2 cellular contexts compared by ENCODE assay signal in the genomic region with DNA sequence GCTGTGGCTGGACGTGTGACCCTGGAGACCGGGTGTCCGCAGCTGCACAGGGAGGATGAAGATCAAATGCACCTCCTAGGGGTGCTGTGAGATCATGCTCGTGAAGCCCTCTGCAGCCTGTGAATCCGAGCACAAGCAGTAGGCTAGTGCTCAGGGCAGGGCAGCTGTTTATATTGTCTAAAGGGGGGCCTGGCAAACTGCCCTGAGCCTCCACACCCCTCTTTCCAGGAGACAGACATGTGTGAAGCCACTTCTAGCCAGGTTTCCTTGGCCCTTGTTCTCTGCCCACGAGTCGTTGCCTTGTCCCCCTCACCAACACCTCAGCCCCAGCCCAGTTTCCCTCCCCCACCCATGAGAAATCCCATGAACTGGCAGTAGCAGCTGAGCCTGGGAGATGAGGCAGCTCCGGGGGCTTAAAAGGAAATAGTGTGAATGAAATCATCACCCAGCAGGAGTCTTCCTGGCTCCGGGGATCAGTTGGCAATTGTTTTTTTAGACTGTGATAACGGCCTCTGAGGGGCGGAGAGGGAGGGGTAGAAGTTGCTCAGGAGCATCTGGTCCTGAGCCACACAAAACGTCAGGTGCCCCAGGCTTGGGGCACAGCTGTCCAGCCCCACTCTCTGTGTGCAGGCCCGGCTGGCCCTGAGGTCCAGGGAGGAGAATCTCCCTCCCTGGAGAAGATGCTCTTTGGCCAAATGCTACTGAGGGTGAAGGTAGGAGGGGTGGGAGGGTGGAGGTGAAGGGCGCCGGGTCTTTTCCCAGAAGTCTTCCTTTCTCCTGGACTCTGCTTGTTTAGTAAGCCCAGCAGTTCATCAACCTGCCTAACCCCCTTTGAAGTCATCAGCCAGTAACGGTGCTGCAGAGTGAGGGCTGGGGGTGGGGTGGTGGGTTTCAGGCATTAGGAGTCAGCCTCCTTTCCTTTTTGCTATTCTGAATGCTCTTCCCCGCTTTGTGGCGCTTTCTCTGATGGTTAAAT.
TF ChIP-seq lines count a peak whose summit lies in the region.

No MANE protein-coding gene starts in this region.

TF ChIP-seq in SK-N-SH, 30 proteins besides CTCF, POLR2A, EP300 and RAD21 (continued from another document):
- TF ChIP-seq YY1 (IDR thresholded peaks at IDR 0.05; ENCODE audit: low read depth) = no peak
- no peak for TF ChIP-seq NRF1 (IDR thresholded peaks at IDR 0.05; ENCODE audit: low read depth, low read length)
- no peak for TF ChIP-seq GABPA (IDR thresholded peaks at IDR 0.05; ENCODE audit: low read depth)

TF ChIP-seq in SK-N-SH treated with all-trans-retinoic acid at 6 μM for 48 hours, 23 proteins besides CTCF, POLR2A, EP300 and RAD21:
- TF ChIP-seq, protein P1, sequence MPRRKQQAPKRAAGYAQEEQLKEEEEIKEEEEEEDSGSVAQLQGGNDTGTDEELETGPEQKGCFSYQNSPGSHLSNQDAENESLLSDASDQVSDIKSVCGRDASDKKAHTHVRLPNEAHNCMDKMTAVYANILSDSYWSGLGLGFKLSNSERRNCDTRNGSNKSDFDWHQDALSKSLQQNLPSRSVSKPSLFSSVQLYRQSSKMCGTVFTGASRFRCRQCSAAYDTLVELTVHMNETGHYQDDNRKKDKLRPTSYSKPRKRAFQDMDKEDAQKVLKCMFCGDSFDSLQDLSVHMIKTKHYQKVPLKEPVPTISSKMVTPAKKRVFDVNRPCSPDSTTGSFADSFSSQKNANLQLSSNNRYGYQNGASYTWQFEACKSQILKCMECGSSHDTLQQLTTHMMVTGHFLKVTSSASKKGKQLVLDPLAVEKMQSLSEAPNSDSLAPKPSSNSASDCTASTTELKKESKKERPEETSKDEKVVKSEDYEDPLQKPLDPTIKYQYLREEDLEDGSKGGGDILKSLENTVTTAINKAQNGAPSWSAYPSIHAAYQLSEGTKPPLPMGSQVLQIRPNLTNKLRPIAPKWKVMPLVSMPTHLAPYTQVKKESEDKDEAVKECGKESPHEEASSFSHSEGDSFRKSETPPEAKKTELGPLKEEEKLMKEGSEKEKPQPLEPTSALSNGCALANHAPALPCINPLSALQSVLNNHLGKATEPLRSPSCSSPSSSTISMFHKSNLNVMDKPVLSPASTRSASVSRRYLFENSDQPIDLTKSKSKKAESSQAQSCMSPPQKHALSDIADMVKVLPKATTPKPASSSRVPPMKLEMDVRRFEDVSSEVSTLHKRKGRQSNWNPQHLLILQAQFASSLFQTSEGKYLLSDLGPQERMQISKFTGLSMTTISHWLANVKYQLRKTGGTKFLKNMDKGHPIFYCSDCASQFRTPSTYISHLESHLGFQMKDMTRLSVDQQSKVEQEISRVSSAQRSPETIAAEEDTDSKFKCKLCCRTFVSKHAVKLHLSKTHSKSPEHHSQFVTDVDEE (CRISPR knock-in tag; IDR thresholded peaks at IDR 0.05) = no peak
- TF ChIP-seq TCF4 (CRISPR knock-in tag; IDR thresholded peaks at IDR 0.05; ENCODE audit: borderline replicate concordance) (no peak), ZFP3 (CRISPR knock-in tag; IDR thresholded peaks at IDR 0.05) (no peak), ZNF70 (CRISPR knock-in tag; IDR thresholded peaks at IDR 0.05) (no peak)
